18 cellular contexts compared by ENCODE assay signal in genomic region chr1:31400393-31400792, GRCh38. TPM values are rescaled to one million over a fixed set of nuclear protein-coding genes. Genes with fewer than 3 reads are reported as not detected.
A peak's percentile ranks its signal among the peaks of the same experiment; 100 is the strongest.
DNase-seq lines count a peak whose midpoint lies in the region; ATAC-seq and TF ChIP-seq lines count a peak whose summit lies in the region.
"Had no signal": no experiment of that assay in that cellular context is flagged by ENCODE, and none has a peak within 500 bp of the region (broad histone marks: within the 10 kb centered on the region; RNA-seq: fewer than 3 reads in every experiment).

No MANE protein-coding gene starts in this region.

- H3K4me1 ChIP-seq in HAP-1: no peaks in the 10 kb centered on the region
- no peaks in the 10 kb centered on the region for H3K4me1 ChIP-seq in thyroid gland
- H3K4me1 ChIP-seq: vagina had no signal

- TF ChIP-seq POLR2A in NB4 (IDR thresholded peaks at IDR 0.05; ENCODE audit: extremely low read depth, insufficient read length): no peak
- no peak for TF ChIP-seq POLR2A in thyroid gland (IDR thresholded peaks at IDR 0.05)

- ATAC-seq in GM21825 (IDR thresholded peaks at IDR 0.05; ENCODE audit: unreplicated experiment) (no peak), HG02610 (IDR thresholded peaks at IDR 0.05; ENCODE audit: unreplicated experiment) (no peak)
- ATAC-seq: activated naive CD8-positive, alpha-beta T cell treated with anti-CD3 and anti-CD28 coated beads, Interleukin-2, amount 50 U/mL, for 24 hours; effector memory CD8-positive, alpha-beta T cell; GM12878; sciatic nerve had no signal

- no peaks in the 10 kb centered on the region for H3K36me3 ChIP-seq in HAP-1 (replicated peaks)
- H3K36me3 ChIP-seq in thyroid gland: no peaks in the 10 kb centered on the region
- H3K36me3 ChIP-seq: vagina had no signal

- H3K4me3 ChIP-seq in NB4 (ENCODE audit: low read depth, low read length): no peak overlapping the region
- no peak overlapping the region for H3K4me3 ChIP-seq in fibroblast of villous mesenchyme (ENCODE audit: low read depth, low read length)
- no peak overlapping the region for H3K4me3 ChIP-seq in HAP-1
- no peak overlapping the region for H3K4me3 ChIP-seq in thyroid gland (replicated peaks in 1 of 3)
- H3K4me3 ChIP-seq: GM12878, vagina had no signal

- intact Hi-C loops in thyroid gland (cut with DNase I): no loop called here

- no peaks in the 10 kb centered on the region for H3K27me3 ChIP-seq in HAP-1 (ENCODE audit: low read depth)
- no peaks in the 10 kb centered on the region for H3K27me3 ChIP-seq in thyroid gland
- H3K27me3 ChIP-seq: vagina had no signal

- H3K27ac ChIP-seq in thyroid gland: no peak overlapping the region
- H3K27ac ChIP-seq: vagina had no signal

- DNase-seq in EL: peak; percentile 72
- DNase-seq in NB4 (ENCODE audit: low read depth): peak; percentile 83
- DNase-seq in amniotic epithelial cell (ENCODE audit: low read depth): peak; percentile 68
- peak; percentile 82 for DNase-seq in fibroblast of villous mesenchyme (ENCODE audit: low read depth)
- no peak for DNase-seq in HAP-1 (ENCODE audit: low spot score in 2 of 2)
- no peak for DNase-seq in thyroid gland
- DNase-seq: activated B cell treated with CpG ODN at 0.5 μM for 24 hours; activated naive CD8-positive, alpha-beta T cell treated with anti-CD3 and anti-CD28 coated beads, Interleukin-2, amount 50 U/mL, for 24 hours; effector memory CD8-positive, alpha-beta T cell; KBM-7; NCI-H1417 treated with DMSO at 0.1 percent for 48 hours; NCI-H82; T-helper 2 cell had no signal

- in situ Hi-C loops in HAP-1 (cut with MboI; ENCODE audit: low sequenced_read_pairs): no loop called here

- TF ChIP-seq CTCF in NB4 (IDR thresholded peaks at IDR 0.05; ENCODE audit: low read depth, low read length): no peak
- TF ChIP-seq CTCF in fibroblast of villous mesenchyme (IDR thresholded peaks at IDR 0.05; ENCODE audit: insufficient read depth, low read depth, low read length): no peak
- no peak for TF ChIP-seq CTCF in thyroid gland (IDR thresholded peaks at IDR 0.05)

- H3K9me3 ChIP-seq in HAP-1: no peaks in the 10 kb centered on the region
- H3K9me3 ChIP-seq in thyroid gland: no peaks in the 10 kb centered on the region
- H3K9me3 ChIP-seq: vagina had no signal

- 57 to 68% methylated on average over 3 of the region's 3 CpGs for WGBS in thyroid gland, 2 donors

RNA-seq across cellular contexts. Expression of gene SERINC2, which starts 12.6 kb away (rescaled TPM):
- total RNA-seq in fibroblast of villous mesenchyme (13.5 and 21.2 TPM in 2 replicates), thyroid gland (10 to 100 TPM; 28.9 to 57.7 (median 37.7) TPM)

RNA-seq across cellular contexts. Expression of gene FABP3, which starts 27.5 kb away (rescaled TPM):
- total RNA-seq in fibroblast of villous mesenchyme (54.8 and 89.9 TPM in 2 replicates), thyroid gland (1 to 10 TPM in 3 of 4 donors, not detected in 1; 2.3 to 6.6 (median 5.4) TPM)

Comparison
In these comparisons a context has a peak if more than half of its experiments do, and no peak if none do; other contexts are left out.
1. DNase-seq: peak in EL (single experiment), NB4 (single experiment), amniotic epithelial cell (single experiment) and fibroblast of villous mesenchyme (single experiment); none in HAP-1 (0 of 2) and thyroid gland (0 of 2).